In genomic region chr11:15074206-15075161, GRCh38 we compare ENCODE assay signal across 8 cellular contexts. TPM values are rescaled to one million over a fixed set of nuclear protein-coding genes. Genes with fewer than 3 reads are reported as not detected.
DNase-seq lines count a peak whose midpoint lies in the region; ATAC-seq and TF ChIP-seq lines count a peak whose summit lies in the region.

No MANE protein-coding gene starts in this region.

- H3K36me3 ChIP-seq in colonic mucosa (no peaks in the 10 kb centered on the region), left lung (no peaks in the 10 kb centered on the region)

- peak overlapping the region; percentile 80 for H3K4me3 Mint-ChIP-seq in activated CD4-positive, alpha-beta T cell treated with anti-CD3 and anti-CD28 coated beads for 36 hours

- POLR2A ChIA-PET in activated CD4-positive, alpha-beta T cell treated with anti-CD3 and anti-CD28 coated beads for 36 hours (lab: Charles Lee) = interaction anchor here (1.2 to 1.3 kb wide), 2 partner anchors 101 to 166 kb away, joined by 3 to 4 read pairs; no protein-coding TSS in a partner anchor

- peak; percentile 91 for ATAC-seq in GM19035 (IDR thresholded peaks at IDR 0.05; ENCODE audit: unreplicated experiment)
- peak; percentile 93 for ATAC-seq in HG03280 (IDR thresholded peaks at IDR 0.05; ENCODE audit: unreplicated experiment)
- peak; percentile 88 for ATAC-seq in activated CD4-positive, alpha-beta T cell treated with anti-CD3 and anti-CD28 coated beads for 36 hours
- ATAC-seq in left lung = peak; percentile 96

- DNase-seq in AG10803 (ENCODE audit: low read depth) (peak; percentile 49), NCI-H345 treated with DMSO at 0.1 percent for 48 hours (lab: John Stamatoyannopoulos, UW; ENCODE audit: unreplicated experiment) (peak; percentile 86), colonic mucosa (peak; percentile 91), left lung (peak; percentile 77 to 91)
- peak; percentile 95 for DNase-seq in activated CD4-positive, alpha-beta T cell treated with anti-CD3 and anti-CD28 coated beads for 36 hours
- peak; percentile 78 to 90 for DNase-seq in stimulated activated CD4-positive, alpha-beta T cell treated with anti-CD3 and anti-CD28 coated beads, Interleukin-4, amount 100 ng/mL, for 4 hours

- peaks cover 11% of the 10 kb centered on the region for H3K27me3 Mint-ChIP-seq in activated CD4-positive, alpha-beta T cell treated with anti-CD3 and anti-CD28 coated beads for 36 hours

- no peaks in the 10 kb centered on the region for H3K9me3 Mint-ChIP-seq in activated CD4-positive, alpha-beta T cell treated with anti-CD3 and anti-CD28 coated beads for 36 hours (ENCODE audit: low read depth)

- no peak overlapping the region for H3K27ac ChIP-seq in colonic mucosa
- no peak overlapping the region for H3K27ac ChIP-seq in left lung

- H3K9ac ChIP-seq in colonic mucosa (ENCODE audit: low read depth in 2 of 2, low read length in 2 of 2) = no peak overlapping the region

- H3K9me3 ChIP-seq in colonic mucosa = no peaks in the 10 kb centered on the region
- peaks cover 0 to 6% of the 10 kb centered on the region in 2 donors for H3K9me3 ChIP-seq in left lung

- H3K4me3 ChIP-seq in AG10803 (ENCODE audit: low read length) = no peak overlapping the region; the same call in 1 of the 2 replicates
- peak overlapping the region; percentile 20 for H3K4me3 ChIP-seq in colonic mucosa
- peak overlapping the region in 1 of 2 donors; percentile 13 for H3K4me3 ChIP-seq in left lung

- intact Hi-C loops in activated CD4-positive, alpha-beta T cell treated with anti-CD3 and anti-CD28 coated beads for 36 hours (cut with DNase I, micrococcal nuclease) = loop anchor here (1.0 to 10.0 kb wide), 11 partner anchors 21 to 552 kb away; partner anchors contain the start of gene PSMA1 (in 1 of the 2)
- intact Hi-C loops in colonic mucosa (cut with DNase I) = loop anchor here (5.0 to 10.0 kb wide), 2 partner anchors 162 to 280 kb away; no protein-coding TSS in a partner anchor
- intact Hi-C loops in left lung (cut with DNase I) = loop anchor here in 1 of 2 donors (10.0 kb wide), 1 partner anchor 170 kb away; no protein-coding TSS in a partner anchor

- CTCF ChIA-PET in activated CD4-positive, alpha-beta T cell treated with anti-CD3 and anti-CD28 coated beads for 36 hours (lab: Charles Lee) = interaction anchor here (0.7 to 7.2 kb wide), 39 partner anchors 10 to 608 kb away, joined by 3 to 159 read pairs (median 4); no protein-coding TSS in a partner anchor

- peak overlapping the region; percentile 87 for H3K27ac Mint-ChIP-seq in activated CD4-positive, alpha-beta T cell treated with anti-CD3 and anti-CD28 coated beads for 36 hours

- H3K4me1 ChIP-seq in colonic mucosa (peaks cover 12% of the 10 kb centered on the region), left lung (peaks cover 16 to 18% of the 10 kb centered on the region in 2 donors)

- TF ChIP-seq CTCF in AG10803 (conservative IDR thresholded peaks at IDR 0.05; ENCODE audit: low read length) (peak; percentile 68), colonic mucosa (IDR thresholded peaks at IDR 0.05) (peak; percentile 64), left lung (IDR thresholded peaks at IDR 0.05) (peak; percentile 71 to 79)

- peaks cover 15% of the 10 kb centered on the region for H3K27me3 ChIP-seq in colonic mucosa
- peaks cover 19 to 53% of the 10 kb centered on the region in 2 donors for H3K27me3 ChIP-seq in left lung

- H3K36me3 Mint-ChIP-seq in activated CD4-positive, alpha-beta T cell treated with anti-CD3 and anti-CD28 coated beads for 36 hours (ENCODE audit: low read depth) = no peaks in the 10 kb centered on the region

- H3K4me1 Mint-ChIP-seq in activated CD4-positive, alpha-beta T cell treated with anti-CD3 and anti-CD28 coated beads for 36 hours = peaks cover 18% of the 10 kb centered on the region

RNA-seq across cellular contexts. Expression of gene CALCB, which starts 1.1 kb away (rescaled TPM):
- 1 to 10 TPM; 3.5 to 6.8 TPM for total RNA-seq in activated CD4-positive, alpha-beta T cell treated with anti-CD3 and anti-CD28 coated beads for 36 hours
- total RNA-seq in colonic mucosa (under 1 TPM in 1 of 2 donors, not detected in 1; 0.16 TPM), left lung (under 1 TPM in 1 of 2 donors, not detected in 1; 0.17 TPM)

RNA-seq across cellular contexts. Expression of gene INSC, which starts 40.2 kb away (rescaled TPM):
- under 1 TPM; 0.64 to 0.69 TPM for total RNA-seq in activated CD4-positive, alpha-beta T cell treated with anti-CD3 and anti-CD28 coated beads for 36 hours
- total RNA-seq in colonic mucosa = 1 to 10 TPM; 1.6 TPM
- under 1 TPM; 0.52 to 0.79 TPM for total RNA-seq in left lung
